8 cellular contexts compared by ENCODE assay signal in the genomic region with DNA sequence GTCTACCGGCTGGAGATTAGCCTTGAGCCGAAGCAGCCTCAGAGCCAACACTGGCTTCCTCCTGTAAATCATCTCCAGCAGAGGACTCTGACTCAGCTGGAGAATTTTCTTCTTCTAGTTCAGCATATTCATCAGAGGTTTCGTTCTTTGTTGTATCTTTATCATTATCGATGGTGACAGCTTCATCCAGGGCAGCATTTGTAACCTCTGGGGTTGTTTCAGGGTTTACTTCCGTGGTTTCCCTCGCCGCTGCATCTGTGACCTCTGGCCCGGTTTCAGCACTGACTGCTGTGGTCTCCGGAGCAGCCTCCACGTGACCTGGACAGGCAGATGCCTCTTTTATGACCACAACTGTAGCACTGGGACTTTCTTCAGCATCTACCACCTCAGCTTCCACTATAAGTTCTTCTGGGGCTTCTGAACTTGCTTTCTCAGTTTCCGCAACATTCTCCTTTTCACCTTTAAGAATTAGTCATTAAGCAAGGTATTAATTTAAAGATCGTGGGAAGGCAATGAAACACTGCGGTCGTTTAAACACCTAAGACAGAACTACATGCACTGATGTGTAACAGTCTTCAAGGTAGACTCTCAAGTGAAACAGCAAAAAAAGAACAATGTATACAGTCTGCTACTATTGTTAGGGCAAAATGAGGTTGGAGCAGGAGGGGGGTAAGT. TPM values are rescaled to one million over a fixed set of nuclear protein-coding genes. Genes with fewer than 3 reads are reported as not detected.
DNase-seq lines count a peak whose midpoint lies in the region; ATAC-seq and TF ChIP-seq lines count a peak whose summit lies in the region.

No MANE protein-coding gene starts in this region.

- H3K79me2 ChIP-seq in MM.1S (ENCODE audit: low read length), result no peaks in the 10 kb centered on the region

- peak; percentile 91 to 98 (median 93) for ATAC-seq in right lobe of liver

- no peak for TF ChIP-seq POLR2A in right lobe of liver (IDR thresholded peaks at IDR 0.05)

- CTCF ChIA-PET in GM10248 (lab: Yijun Ruan, JAX) (interaction anchor here (0.9 to 2.3 kb wide), 14 partner anchors 9 to 168 kb away, joined by 3 to 16 read pairs (median 4); partner anchors contain the start of genes ELF2 and NAA15), HEK293 (lab: Yijun Ruan, JAX) (interaction anchor here (0.7 to 1.0 kb wide), 3 partner anchors 8 to 29 kb away, joined by 3 to 6 read pairs (median 3); partner anchors contain the start of gene MGARP)

- H3K4me1 ChIP-seq in HEK293 (ENCODE audit: control insufficient read depth, insufficient read depth, low read length), result no peaks in the 10 kb centered on the region
- peaks cover 31% of the 10 kb centered on the region for H3K4me1 ChIP-seq in MM.1S (ENCODE audit: low read length)
- no peaks in the 10 kb centered on the region for H3K4me1 ChIP-seq in right lobe of liver

- no peaks in the 10 kb centered on the region for H3K36me3 ChIP-seq in HEK293 (ENCODE audit: control insufficient read depth in 2 of 2, insufficient read depth in 1 of 2, low read length in 2 of 2)
- H3K36me3 ChIP-seq in MM.1S (replicated peaks; ENCODE audit: insufficient read depth, low read length), result no peaks in the 10 kb centered on the region
- no peaks in the 10 kb centered on the region for H3K36me3 ChIP-seq in right lobe of liver

- peak overlapping the region; percentile 29; the same call in 1 of the 2 replicates for H3K9ac ChIP-seq in MM.1S (ENCODE audit: low read length)

- H3K4me3 Mint-ChIP-seq in chondrocyte (ENCODE audit: unreplicated experiment), result peak overlapping the region; percentile 73

- TF ChIP-seq CTCF in GM10248 (IDR thresholded peaks at IDR 0.05; ENCODE audit: control extremely low read depth, extremely low read depth, low read depth, missing control alignments), result no peak
- TF ChIP-seq CTCF in HEK293 (tag by site-specific recombination; IDR thresholded peaks at IDR 0.05), result no peak
- no peak for TF ChIP-seq CTCF in MM.1S (IDR thresholded peaks at IDR 0.05; ENCODE audit: low read length)
- peak; percentile 26 for TF ChIP-seq CTCF in chondrocyte (IDR thresholded peaks at IDR 0.05)
- TF ChIP-seq CTCF in right lobe of liver (IDR thresholded peaks at IDR 0.05), result no peak

- POLR2A ChIA-PET in GM10248 (lab: Yijun Ruan, JAX), result interaction anchor here (1.0 kb wide), 1 partner anchor 90 kb away, joined by 4 read pairs; the partner anchor contains the start of gene ELF2
- POLR2A ChIA-PET in HEK293 (lab: Yijun Ruan, JAX), result interaction anchor here (1.4 kb wide), 1 partner anchor 35 kb away, joined by 3 read pairs; the partner anchor contains the start of gene NAA15

- no peaks in the 10 kb centered on the region for H4K20me1 ChIP-seq in MM.1S (ENCODE audit: insufficient read depth, low read length)

- H3K9me2 ChIP-seq in MM.1S (replicated peaks; ENCODE audit: insufficient read depth, low read length), result no peaks in the 10 kb centered on the region

- DNase-seq in GM10248 (ENCODE audit: extremely low spot score) (peak; percentile 88), MM.1S (peak; percentile 98), chondrocyte (ENCODE audit: low spot score) (no peak), right lobe of liver (peak; percentile 62 to 76 (median 72)), NCI-H2196 (lab: John Stamatoyannopoulos, UW; ENCODE audit: unreplicated experiment) (no peak)
- peak; percentile 65 for DNase-seq in activated CD4-positive, alpha-beta T cell treated with anti-CD3 and anti-CD28 coated beads for 24 hours (ENCODE audit: low read depth in 2 of 2)
- peak; percentile 70 to 86 (median 73) for DNase-seq in stimulated activated CD4-positive, alpha-beta T cell treated with anti-CD3 and anti-CD28 coated beads, TNF-alpha, amount 100 ng/mL, for 48 hours (ENCODE audit: low read depth in 3 of 3)

- H3K27me3 ChIP-seq in MM.1S (replicated peaks; ENCODE audit: insufficient read depth, low read length) (no peaks in the 10 kb centered on the region), right lobe of liver (no peaks in the 10 kb centered on the region)

- peaks cover 21% of the 10 kb centered on the region for H3F3A ChIP-seq in MM.1S (ENCODE audit: insufficient read depth, low read length)

- H3K4me3 ChIP-seq in HEK293 (ENCODE audit: low read depth, low read length) (peak overlapping the region; percentile 28), MM.1S (ENCODE audit: low read length) (peak overlapping the region; percentile 44), right lobe of liver (peak overlapping the region in 2 of 3 donors; percentile 28 to 35)

- H3K4me2 ChIP-seq in MM.1S (ENCODE audit: low read depth, low read length), result peak overlapping the region; percentile 77

- no peaks in the 10 kb centered on the region for H3K9me3 Mint-ChIP-seq in chondrocyte (ENCODE audit: low read depth)

- H3K27ac Mint-ChIP-seq in chondrocyte (ENCODE audit: unreplicated experiment), result peak overlapping the region; percentile 93

- no peak overlapping the region for H3K27ac ChIP-seq in HEK293 (ENCODE audit: extremely low read depth, low read depth, low read length)
- H3K27ac ChIP-seq in MM.1S (ENCODE audit: low read length), result peak overlapping the region; percentile 74
- H3K27ac ChIP-seq in right lobe of liver, result no peak overlapping the region

- WGBS in right lobe of liver (ENCODE audit: insufficient coverage, low coverage, low lambda C conversion rate, missing lambda C conversion rate), result 12% methylated on average over 14 of the region's 14 CpGs

- intact Hi-C loops in right lobe of liver (cut with DNase I), result no loop called here

- peaks cover 12% of the 10 kb centered on the region for H3K4me1 Mint-ChIP-seq in chondrocyte (ENCODE audit: low read depth)

- no peaks in the 10 kb centered on the region for H3K36me3 Mint-ChIP-seq in chondrocyte (ENCODE audit: low read depth)

- peak overlapping the region; percentile 26; the same call in 1 of the 2 replicates for H2AFZ ChIP-seq in MM.1S (ENCODE audit: low read length)

- no peaks in the 10 kb centered on the region for H3K27me3 Mint-ChIP-seq in chondrocyte (ENCODE audit: low read depth)

- no peaks in the 10 kb centered on the region for H3K9me3 ChIP-seq in HEK293 (ENCODE audit: control insufficient read depth, insufficient read depth, low read depth, low read length)
- H3K9me3 ChIP-seq in MM.1S (replicated peaks; ENCODE audit: insufficient read depth, low read length), result no peaks in the 10 kb centered on the region
- no peaks in the 10 kb centered on the region for H3K9me3 ChIP-seq in right lobe of liver

TF ChIP-seq in HEK293, 187 proteins besides CTCF, POLR2A, EP300 and RAD21:
- 0 out of 2 replicates have a peak, but pooled peaks have one; percentile 29 for TF ChIP-seq ZNF335 (tag by site-specific recombination; conservative IDR thresholded peaks at IDR 0.05)
- peak; percentile 9; the same call in 1 of the 2 replicates for TF ChIP-seq ZNF664 (tag by site-specific recombination; IDR thresholded peaks at IDR 0.05)
- TF ChIP-seq ZBTB17 (tag by site-specific recombination; IDR thresholded peaks at IDR 0.05), result 0 out of 2 replicates have a peak, but pooled peaks have one; percentile 53
- TF ChIP-seq, protein P1, sequence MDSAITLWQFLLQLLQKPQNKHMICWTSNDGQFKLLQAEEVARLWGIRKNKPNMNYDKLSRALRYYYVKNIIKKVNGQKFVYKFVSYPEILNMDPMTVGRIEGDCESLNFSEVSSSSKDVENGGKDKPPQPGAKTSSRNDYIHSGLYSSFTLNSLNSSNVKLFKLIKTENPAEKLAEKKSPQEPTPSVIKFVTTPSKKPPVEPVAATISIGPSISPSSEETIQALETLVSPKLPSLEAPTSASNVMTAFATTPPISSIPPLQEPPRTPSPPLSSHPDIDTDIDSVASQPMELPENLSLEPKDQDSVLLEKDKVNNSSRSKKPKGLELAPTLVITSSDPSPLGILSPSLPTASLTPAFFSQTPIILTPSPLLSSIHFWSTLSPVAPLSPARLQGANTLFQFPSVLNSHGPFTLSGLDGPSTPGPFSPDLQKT (IDR thresholded peaks at IDR 0.05; ENCODE audit: borderline replicate concordance, low read depth, low read length), result no peak
- TF ChIP-seq GLIS1 (tag by site-specific recombination; IDR thresholded peaks at IDR 0.05), result peak; percentile 30; the same call in 1 of the 2 replicates
- TF ChIP-seq ZNF473 (tag by site-specific recombination; IDR thresholded peaks at IDR 0.05), result no peak
- TF ChIP-seq REST (tag by site-specific recombination; IDR thresholded peaks at IDR 0.05), result peak; percentile 61; the same call in 1 of the 2 replicates
- 0 out of 2 replicates have a peak, but pooled peaks have one; percentile 29 for TF ChIP-seq ZNF600 (tag by site-specific recombination; IDR thresholded peaks at IDR 0.05)
- peak; percentile 41; the same call in 1 of the 2 replicates for TF ChIP-seq PRDM1 (tag by site-specific recombination; IDR thresholded peaks at IDR 0.05)

RNA-seq across cellular contexts. Expression of gene MGARP, which starts 13.3 kb away (rescaled TPM):
- total RNA-seq in chondrocyte (2.6 to 3.5 TPM (median 3.4 TPM) in 3 replicates), right lobe of liver (under 1 TPM in 2 of 6 experiments, not detected in 4; 0.20 to 0.43 TPM)

RNA-seq across cellular contexts. Expression of gene NAA15, which starts 34.6 kb away (rescaled TPM):
- total RNA-seq in chondrocyte (35.3 to 44.1 TPM (median 35.5 TPM) in 3 replicates), right lobe of liver (10 to 100 TPM; 13.3 to 19.8 (median 16.5) TPM)

RNA-seq across cellular contexts. Expression of gene NDUFC1, which starts 35.6 kb away (rescaled TPM):
- total RNA-seq in chondrocyte, result 37.5 to 50.2 TPM (median 43.0 TPM) in 3 replicates
- total RNA-seq in right lobe of liver, result 10 to 100 TPM; 24.7 to 41.0 (median 32.1) TPM

Comparison
In these comparisons a context has a peak if more than half of its experiments do, and no peak if none do; other contexts are left out.
1. DNase-seq: peak in GM10248 (single experiment), MM.1S (single experiment), activated CD4-positive, alpha-beta T cell treated with anti-CD3 and anti-CD28 coated beads for 24 hours (2 of 2), right lobe of liver (3 of 3) and stimulated activated CD4-positive, alpha-beta T cell treated with anti-CD3 and anti-CD28 coated beads, TNF-alpha, amount 100 ng/mL, for 48 hours (3 of 3); none in chondrocyte (single experiment) and NCI-H2196 (single experiment).
2. Peak in every context shown above with its lines, with median percentiles within 50 percentile points of each other: H3K4me3 ChIP-seq.